In genomic region chr22:17706451-17706900, GRCh38 we compare ENCODE assay signal across 8 cellular contexts.
DNase-seq lines count a peak whose midpoint lies in the region; ATAC-seq and TF ChIP-seq lines count a peak whose summit lies in the region.

No MANE protein-coding gene starts in this region.

- no peak for TF ChIP-seq CTCF in OCI-LY1 (IDR thresholded peaks at IDR 0.05; ENCODE audit: low read length)
- TF ChIP-seq CTCF in cardiac muscle cell (IDR thresholded peaks at IDR 0.05; ENCODE audit: low read depth, low read length) = no peak

- H3K9me3 ChIP-seq in OCI-LY1 (ENCODE audit: low read length) (no peaks in the 10 kb centered on the region), cardiac muscle cell (ENCODE audit: low read depth) (no peaks in the 10 kb centered on the region)

- peak overlapping the region; percentile 70 for H3K4me3 Mint-ChIP-seq in activated naive CD8-positive, alpha-beta T cell

- H3K27ac Mint-ChIP-seq in activated naive CD8-positive, alpha-beta T cell = peak overlapping the region; percentile 89

- H3K27ac ChIP-seq in OCI-LY1 (ENCODE audit: low read depth, low read length, poor library complexity, severe bottlenecking) (peak overlapping the region; percentile 64), cardiac muscle cell (peak overlapping the region; percentile 30)

- no peaks in the 10 kb centered on the region for H3K9me3 Mint-ChIP-seq in activated naive CD8-positive, alpha-beta T cell (ENCODE audit: low read depth)

- DNase-seq in cardiac muscle cell (ENCODE audit: low read depth in 1 of 2, low spot score in 1 of 2) (peak in 1 of 2 donors; percentile 90), pons (ENCODE audit: low spot score) (peak; percentile 94), mesenteric fat pad (ENCODE audit: low spot score) (no peak), NCI-H82 treated with DMSO at 0.1 percent for 48 hours (lab: John Stamatoyannopoulos, UW; ENCODE audit: unreplicated experiment) (no peak)

- no peak overlapping the region for H2AFZ ChIP-seq in OCI-LY1 (ENCODE audit: low read length)

- ATAC-seq in GM18511 (IDR thresholded peaks at IDR 0.05; ENCODE audit: unreplicated experiment) = peak; percentile 93
- peak; percentile 73 for ATAC-seq in HG02943 (IDR thresholded peaks at IDR 0.05; ENCODE audit: low read depth, unreplicated experiment)

- H3K79me2 ChIP-seq in OCI-LY1 (ENCODE audit: insufficient read depth, low read length) = no peaks in the 10 kb centered on the region

- H3K4me3 ChIP-seq in OCI-LY1 (ENCODE audit: low read depth, low read length, poor library complexity, severe bottlenecking) (peak overlapping the region; percentile 4), cardiac muscle cell (no peak overlapping the region)

- no peaks in the 10 kb centered on the region for H3K27me3 Mint-ChIP-seq in activated naive CD8-positive, alpha-beta T cell

- H4K20me1 ChIP-seq in OCI-LY1 (ENCODE audit: insufficient read depth, low read length) = no peaks in the 10 kb centered on the region

- H3K36me3 Mint-ChIP-seq in activated naive CD8-positive, alpha-beta T cell = peaks cover 13% of the 10 kb centered on the region

- H3K27me3 ChIP-seq in OCI-LY1 (ENCODE audit: insufficient read depth, low read length) (no peaks in the 10 kb centered on the region), cardiac muscle cell (no peaks in the 10 kb centered on the region)

- peak overlapping the region; percentile 22; the same call in 1 of the 2 replicates for H3K9ac ChIP-seq in OCI-LY1 (ENCODE audit: low read length)

- H3K4me1 Mint-ChIP-seq in activated naive CD8-positive, alpha-beta T cell (ENCODE audit: low read depth) = peaks cover 19% of the 10 kb centered on the region

- H3K9me2 ChIP-seq in OCI-LY1 (ENCODE audit: low read depth, low read length) = no peaks in the 10 kb centered on the region

- no peaks in the 10 kb centered on the region for H3F3A ChIP-seq in OCI-LY1 (ENCODE audit: insufficient read depth, low read length)

- H3K4me1 ChIP-seq in OCI-LY1 (ENCODE audit: insufficient read depth, low read length, severe bottlenecking) (peaks cover 13% of the 10 kb centered on the region), cardiac muscle cell (ENCODE audit: low read depth) (no peaks in the 10 kb centered on the region)

- H3K4me2 ChIP-seq in OCI-LY1 (ENCODE audit: low read length) = peak overlapping the region; percentile 34; the same call in 1 of the 2 replicates

- H3K36me3 ChIP-seq in OCI-LY1 (ENCODE audit: insufficient read depth, low read length) (peaks cover 31% of the 10 kb centered on the region), cardiac muscle cell (peaks cover 17% of the 10 kb centered on the region)
